ENCODE assay signal across 7 cellular contexts in genomic region chr3:159929181-159929893, GRCh38. TPM values are rescaled to one million over a fixed set of nuclear protein-coding genes. Genes with fewer than 3 reads are reported as not detected.
DNase-seq lines count a peak whose midpoint lies in the region; ATAC-seq, FAIRE-seq and TF ChIP-seq lines count a peak whose summit lies in the region.

No MANE protein-coding gene starts in this region.

- H3K9me3 ChIP-seq in HepG2 (ENCODE audit: low read length) = peaks cover 15% of the 10 kb centered on the region

- intact Hi-C loops in HepG2 (cut with micrococcal nuclease; ENCODE audit: unreplicated experiment) = loop anchor here (1.0 to 5.0 kb wide), 2 partner anchors 58 to 77 kb away; partner anchors contain the start of gene IL12A

- BruUV-seq in HepG2 (replicated peaks; lab: Mats Ljungman, UMichigan) = no TSS peak

- in situ Hi-C loops in KBM-7 (cut with MboI; ENCODE audit: low pct_unique_long_range_greater_than_20kb, low sequenced_read_pairs) = no loop called here
- in situ Hi-C loops in astrocyte of the spinal cord (cut with HindIII; ENCODE audit: low sequenced_read_pairs) = no loop called here
- in situ Hi-C loops in HepG2 (cut with HindIII; ENCODE audit: extremely low pct_ligation_motif_present, low pct_unique_long_range_greater_than_20kb) = loop anchor here (5.0 kb wide), 1 partner anchor 73 kb away; no protein-coding TSS in a partner anchor

- peak overlapping the region; percentile 71 for H3K4me2 ChIP-seq in HepG2 (ENCODE audit: low read depth, low read length)

- no peaks in the 10 kb centered on the region for H3K27me3 ChIP-seq in HepG2 (ENCODE audit: control insufficient read depth in 1 of 2, insufficient read depth in 2 of 2, low read length in 2 of 2)

- H3K79me2 ChIP-seq in HepG2 (ENCODE audit: insufficient read depth, low read length) = no peaks in the 10 kb centered on the region

- WGBS in HepG2 (ENCODE audit: low lambda C conversion rate) = 47% methylated on average over 8 of the region's 8 CpGs

- peak; percentile 78; the same call in 1 of the 2 replicates for TF ChIP-seq RAD21 in HepG2 (CRISPR knock-in tag; IDR thresholded peaks at IDR 0.05)

- peak; percentile 61 for ATAC-seq in GM21723 (IDR thresholded peaks at IDR 0.05; ENCODE audit: unreplicated experiment)
- peak; percentile 97 for ATAC-seq in HepG2

- peak; percentile 94 for FAIRE-seq in HepG2 (lab: Jason Lieb, UNC)

- no peaks in the 10 kb centered on the region for H3K36me3 ChIP-seq in HepG2 (replicated peaks in 1 of 2; ENCODE audit: control insufficient read depth in 1 of 2, insufficient read depth in 2 of 2, low read length in 2 of 2)

- DNase-seq in KBM-7 (peak; percentile 63), astrocyte of the spinal cord (ENCODE audit: low read depth, low spot score) (peak; percentile 90), HepG2 (ENCODE audit: low spot score) (peak; percentile 80), mucosa of gallbladder (ENCODE audit: low spot score) (no peak), D341Med (ENCODE audit: low spot score) (no peak)

- H3K9ac ChIP-seq in HepG2 (ENCODE audit: insufficient read depth, low read depth, low read length) = peak overlapping the region; percentile 20

- no peak overlapping the region for H3K4me3 ChIP-seq in astrocyte of the spinal cord (ENCODE audit: low read depth, low read length)
- H3K4me3 ChIP-seq in HepG2 (replicated peaks in 1 of 3; ENCODE audit: insufficient read depth in 1 of 3, low read depth in 2 of 3, low read length in 3 of 3) = peak overlapping the region; percentile 28 to 51 (median 48); a peak in 5 of 6 replicates

- TF ChIP-seq EP300 in HepG2 (IDR thresholded peaks at IDR 0.05; ENCODE audit: low read depth in 2 of 2, low read length in 2 of 2) (no peak), HepG2 (CRISPR knock-in tag; IDR thresholded peaks at IDR 0.05; ENCODE audit: borderline replicate concordance) (no peak)

- H3K27ac ChIP-seq in HepG2 (ENCODE audit: extremely low read length, insufficient read depth, low read length) = peak overlapping the region; percentile 10

- no peaks in the 10 kb centered on the region for H4K20me1 ChIP-seq in HepG2 (ENCODE audit: insufficient read depth, low read length)

- no peak for TF ChIP-seq POLR2A in HepG2 (IDR thresholded peaks at IDR 0.05; ENCODE audit: insufficient read depth in 1 of 2, low read depth in 2 of 2, low read length in 2 of 2)

- CTCF ChIA-PET in HepG2 (lab: Yijun Ruan, JAX; ENCODE audit: low intra/inter-chr PET ratio, low total read pairs) = interaction anchor here (1.5 to 1.7 kb wide), 2 partner anchors 73 to 77 kb away, joined by 10 to 16 read pairs; no protein-coding TSS in a partner anchor

- POLR2A ChIA-PET in HepG2 (lab: Yijun Ruan, JAX) = interaction anchor here (0.8 to 1.2 kb wide), 5 partner anchors 9 to 60 kb away, joined by 3 to 6 read pairs (median 4); partner anchors contain the start of gene IL12A

- H2AFZ ChIP-seq in HepG2 (ENCODE audit: low read length) = peak overlapping the region; percentile 93

- 0 out of 2 replicates have a peak, but pooled peaks have one; percentile 23 for TF ChIP-seq CTCF in GM12874 (IDR thresholded peaks at IDR 0.05; ENCODE audit: insufficient read depth, low read depth, low read length)
- peak; percentile 64 for TF ChIP-seq CTCF in astrocyte of the spinal cord (IDR thresholded peaks at IDR 0.05; ENCODE audit: low read depth, low read length)
- peak; percentile 80 for TF ChIP-seq CTCF in HepG2 (CRISPR knock-in tag; IDR thresholded peaks at IDR 0.05)

- peaks cover 18% of the 10 kb centered on the region for H3K4me1 ChIP-seq in HepG2 (ENCODE audit: insufficient read depth, low read length)

TF ChIP-seq in HepG2, 621 proteins besides CTCF, POLR2A, EP300 and RAD21 (continues in another document):
- no peak for TF ChIP-seq ZNF12 (CRISPR knock-in tag; IDR thresholded peaks at IDR 0.05)
- no peak for TF ChIP-seq MYC (CRISPR knock-in tag; IDR thresholded peaks at IDR 0.05; ENCODE audit: borderline replicate concordance)
- TF ChIP-seq RNF2 (conservative IDR thresholded peaks at IDR 0.05; ENCODE audit: low read depth) = peak; percentile 19; the same call in 1 of the 2 replicates
- no peak for TF ChIP-seq ZNF276 (CRISPR knock-in tag; IDR thresholded peaks at IDR 0.05; ENCODE audit: low read depth)
- TF ChIP-seq HNRNPUL1 (IDR thresholded peaks at IDR 0.05; ENCODE audit: low read depth, low read length) = no peak
- TF ChIP-seq MYPOP (CRISPR knock-in tag; IDR thresholded peaks at IDR 0.05) = no peak; the same call in 1 of the 2 replicates
- TF ChIP-seq FOXO1 (CRISPR knock-in tag; IDR thresholded peaks at IDR 0.05) = peak; percentile 53; the same call in 1 of the 2 replicates
- no peak for TF ChIP-seq ZNF83 (CRISPR knock-in tag; IDR thresholded peaks at IDR 0.05; ENCODE audit: borderline replicate concordance)
- TF ChIP-seq LCORL (IDR thresholded peaks at IDR 0.05) = no peak
- no peak for TF ChIP-seq LCORL (CRISPR knock-in tag; IDR thresholded peaks at IDR 0.05)
- TF ChIP-seq DDIT3 (CRISPR knock-in tag; IDR thresholded peaks at IDR 0.05) = no peak
- no peak for TF ChIP-seq DZIP1 (CRISPR knock-in tag; IDR thresholded peaks at IDR 0.05)
- no peak for TF ChIP-seq ZBTB42 (CRISPR knock-in tag; IDR thresholded peaks at IDR 0.05)
- no peak for TF ChIP-seq ZSCAN25 (CRISPR knock-in tag; IDR thresholded peaks at IDR 0.05)

RNA-seq across cellular contexts. Expression of gene IL12A, which starts 59.3 kb away (rescaled TPM):
- total RNA-seq in HepG2 (2016; rRNA removed; fragmentation: Illumina TruSeq; extraction: Trizol) (0.74 and 1.1 TPM in 2 replicates), mucosa of gallbladder (0.14 TPM)
- 0.71 and 1.0 TPM in 2 replicates for total RNA-seq in HepG2 (2016; cell fraction: cytosol; rRNA removed; fragmentation: Illumina TruSeq; extraction: Trizol; ENCODE audit: low read depth)
- 0.59 and 1.3 TPM in 2 replicates for total RNA-seq in HepG2 (2016; cell fraction: insoluble cytoplasmic fraction; rRNA removed; fragmentation: Illumina TruSeq; extraction: Trizol)
- 0.96 and 1.2 TPM in 2 replicates for total RNA-seq in HepG2 (2016; cell fraction: membrane; rRNA removed; fragmentation: Illumina TruSeq; extraction: Trizol)
- 2.4 and 3.8 TPM in 2 replicates for total RNA-seq in HepG2 (2016; cell fraction: nucleus; rRNA removed; fragmentation: Illumina TruSeq; extraction: Trizol)
- polyA plus RNA-seq in HepG2 (2011; rRNA removed) = 0.36 and 0.61 TPM in 2 replicates
- polyA plus RNA-seq in HepG2 (2011; cell fraction: cytosol; rRNA removed) = 0.23 and 0.31 TPM in 2 replicates
- 4.4 and 4.6 TPM in 2 replicates for polyA plus RNA-seq in HepG2 (2011; cell fraction: nucleus; rRNA removed)
- 0.12 and 1.1 TPM in 2 replicates for polyA plus RNA-seq in HepG2 (2012)
- 0.58 and 0.89 TPM in 2 replicates for polyA plus RNA-seq in HepG2 (2016; cell fraction: cytosol; fragmentation: Illumina TruSeq; extraction: Trizol; ENCODE audit: low read depth)
- 0.66 and 1.2 TPM in 2 replicates for polyA plus RNA-seq in HepG2 (2016; cell fraction: insoluble cytoplasmic fraction; fragmentation: Illumina TruSeq; extraction: Trizol; ENCODE audit: low read depth)
- 0.50 and 0.89 TPM in 2 replicates for polyA plus RNA-seq in HepG2 (2016; cell fraction: membrane; fragmentation: Illumina TruSeq; extraction: Trizol; ENCODE audit: low read depth)
- 4.9 and 6.1 TPM in 2 replicates for polyA plus RNA-seq in HepG2 (2016; cell fraction: nucleus; fragmentation: Illumina TruSeq; extraction: Trizol; ENCODE audit: insufficient read depth, low read depth)
- not detected in 2 replicates for polyA minus RNA-seq in HepG2 (2011; rRNA and poly(A)+ RNA removed; ENCODE audit: low replicate concordance)
- not detected in 2 replicates for polyA minus RNA-seq in HepG2 (2011; cell fraction: cytosol; rRNA and poly(A)+ RNA removed)
- 0.52 and 0.75 TPM in 2 replicates for polyA minus RNA-seq in HepG2 (2011; cell fraction: nucleus; rRNA and poly(A)+ RNA removed)

Comparison
In these comparisons a context has a peak if more than half of its experiments do, and no peak if none do; other contexts are left out.
1. CTCF ChIP-seq: peak in every context shown above with its lines; median percentile 80 in HepG2; 64 in astrocyte of the spinal cord; 23 in GM12874.
2. DNase-seq: peak in KBM-7 (single experiment), astrocyte of the spinal cord (single experiment) and HepG2 (single experiment); none in mucosa of gallbladder (single experiment) and D341Med (single experiment).